Comparison of ENCODE assay signal across 8 cellular contexts in the genomic region with DNA sequence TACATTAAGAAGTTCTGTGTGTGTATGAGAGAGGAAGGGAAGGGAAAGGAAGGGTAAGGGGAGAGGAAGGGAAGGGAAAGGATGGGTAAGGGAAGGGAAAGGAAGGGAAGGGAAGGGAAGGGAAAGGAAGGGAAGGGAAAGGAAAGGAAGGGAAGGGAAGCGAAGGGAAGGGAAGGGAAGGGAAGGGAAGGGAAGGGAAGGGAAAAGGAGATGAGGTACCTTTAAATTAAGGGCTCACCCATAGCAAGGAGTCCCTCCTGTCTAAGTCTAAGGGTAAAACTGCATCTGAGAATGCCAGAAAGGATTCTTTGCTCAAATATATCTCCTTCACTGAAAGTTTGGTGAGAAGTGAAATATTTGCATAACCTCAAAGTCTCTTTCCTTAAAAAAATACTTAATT.
"Had no signal": no experiment of that assay in that cellular context is flagged by ENCODE, and none has a peak within 500 bp of the region (broad histone marks: within the 10 kb centered on the region; RNA-seq: fewer than 3 reads in every experiment).

No MANE protein-coding gene starts in this region.

- ATAC-seq: GM12878 had no signal

- DNase-seq: GDM1, GF-D8 had no signal

- FAIRE-seq: G401.6, GM12878, GM12891, GM12892, GM18507, GM19239 had no signal

- H3K4me3 ChIP-seq: GM12878 had no signal
